ENCODE assay signal across 13 cellular contexts in the genomic region with DNA sequence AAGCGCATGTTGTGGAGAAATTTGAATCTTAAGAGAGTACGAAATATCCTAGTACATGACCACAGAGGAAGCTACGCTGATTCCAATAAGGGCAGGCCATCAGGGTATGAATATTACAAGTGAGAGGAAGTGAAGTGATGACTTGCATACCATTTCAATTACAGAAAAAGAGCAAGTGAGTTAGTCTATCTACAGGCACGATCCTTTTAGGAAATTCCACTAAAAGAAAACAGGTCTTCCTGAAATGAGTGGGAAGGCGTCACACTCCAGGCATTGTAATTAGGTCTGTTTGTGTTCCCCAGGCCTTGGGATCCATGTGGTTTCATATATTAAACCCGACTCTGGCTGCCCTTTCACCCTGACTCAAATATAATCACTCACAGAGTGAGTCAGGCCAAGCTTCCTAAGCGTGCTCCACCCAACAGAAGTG.
DNase-seq lines count a peak whose midpoint lies in the region; ATAC-seq and TF ChIP-seq lines count a peak whose summit lies in the region.
"Had no signal": no experiment of that assay in that cellular context is flagged by ENCODE, and none has a peak within 500 bp of the region (broad histone marks: within the 10 kb centered on the region; RNA-seq: fewer than 3 reads in every experiment).

No MANE protein-coding gene starts in this region.

- H3K27me3 ChIP-seq in BJ (ENCODE audit: control insufficient read depth, insufficient read depth, low read length) (no peaks in the 10 kb centered on the region), ectodermal cell (ENCODE audit: control insufficient read depth, insufficient read depth, low read length, poor library complexity, severe bottlenecking) (no peaks in the 10 kb centered on the region)

- H3K4me3 Mint-ChIP-seq in nephron, result no peak overlapping the region

- no peaks in the 10 kb centered on the region for H3K9me3 ChIP-seq in ectodermal cell (ENCODE audit: control insufficient read depth, low read length)

- DNase-seq in BJ (ENCODE audit: low read depth), result peak; percentile 88
- DNase-seq in NCI-H69 (lab: John Stamatoyannopoulos, UW), result peak; percentile 85
- no peak for DNase-seq in stimulated activated naive CD4-positive, alpha-beta T cell (lab: John Stamatoyannopoulos, UW)
- DNase-seq in stimulated activated CD4-positive, alpha-beta T cell treated with anti-CD3 and anti-CD28 coated beads, Interleukin-4, amount 100 ng/mL, for 1 hour, result no peak
- no peak for DNase-seq in hippocampal formation (lab: John Stamatoyannopoulos, UW)
- DNase-seq: DND-41, NCI-H526, substantia nigra had no signal

- CTCF ChIA-PET in BJ (lab: Yijun Ruan, JAX), result interaction anchor here (0.6 to 0.9 kb wide), 2 partner anchors 59 to 1087 kb away, joined by 3 read pairs; no protein-coding TSS in a partner anchor

- H3K36me3 ChIP-seq in BJ (ENCODE audit: control insufficient read depth, insufficient read depth, low read length) (no peaks in the 10 kb centered on the region), ectodermal cell (ENCODE audit: control insufficient read depth, insufficient read depth, low read length) (no peaks in the 10 kb centered on the region)

- POLR2A ChIA-PET in BJ (lab: Charles Lee), result no interaction called here

- H3K4me3 ChIP-seq in BJ (ENCODE audit: low read depth, low read length), result no peak overlapping the region
- H3K4me3 ChIP-seq in ectodermal cell (ENCODE audit: insufficient read depth, low read depth, low read length), result no peak overlapping the region
- H3K4me3 ChIP-seq: lung had no signal

- TF ChIP-seq CTCF in BJ (IDR thresholded peaks at IDR 0.05; ENCODE audit: insufficient read depth, low read depth, low read length) (no peak), nephron (IDR thresholded peaks at IDR 0.05; ENCODE audit: unreplicated experiment in 3 of 3) (no peak)

- peaks cover 20% of the 10 kb centered on the region for H3K36me3 Mint-ChIP-seq in nephron (ENCODE audit: low read depth)

- 86 to 93% methylated on average over 6 of the region's 7 CpGs for WGBS in ectodermal cell, 2 experiments

- peak overlapping the region; percentile 9 for H3K27ac ChIP-seq in ectodermal cell (ENCODE audit: insufficient read depth, low read depth, low read length, poor library complexity, severe bottlenecking)

- H3K9me3 Mint-ChIP-seq in nephron, result no peaks in the 10 kb centered on the region
- H3K9me3 Mint-ChIP-seq: activated T-helper 2 cell treated with anti-CD3 and anti-CD28 coated beads, Interferon-gamma antibody, Interleukin-2, Interleukin-4, amounts not matched to agents 10 μg/mL and 5 μg/mL and 100 μg/mL, durations not matched to agents 14 hours and 24 hours and 36 hours had no signal

- no peak for ATAC-seq in HG03378 (IDR thresholded peaks at IDR 0.05; ENCODE audit: unreplicated experiment)

- H3K4me1 Mint-ChIP-seq in nephron, result peaks cover 24% of the 10 kb centered on the region

- peaks cover 22% of the 10 kb centered on the region for H3K4me1 ChIP-seq in ectodermal cell (ENCODE audit: control insufficient read depth, insufficient read depth, low read length)

- H3K27ac Mint-ChIP-seq in nephron, result peak overlapping the region in 2 of 3 experiments; percentile 21 to 72
- H3K27ac Mint-ChIP-seq: activated T-helper 2 cell treated with anti-CD3 and anti-CD28 coated beads, Interferon-gamma antibody, Interleukin-2, Interleukin-4, amounts not matched to agents 10 μg/mL and 5 μg/mL and 100 μg/mL, durations not matched to agents 14 hours and 24 hours and 36 hours had no signal

- H3K27me3 Mint-ChIP-seq in nephron (ENCODE audit: low read depth), result peaks cover 3% of the 10 kb centered on the region

Comparison
In these comparisons a context has a peak if more than half of its experiments do, and no peak if none do; other contexts are left out.
1. DNase-seq: peak in BJ (single experiment) and NCI-H69 (single experiment); none in stimulated activated naive CD4-positive, alpha-beta T cell (0 of 6), stimulated activated CD4-positive, alpha-beta T cell treated with anti-CD3 and anti-CD28 coated beads, Interleukin-4, amount 100 ng/mL, for 1 hour (single experiment) and hippocampal formation (0 of 2).